Comparison of ENCODE assay signal across 19 cellular contexts in the genomic region with DNA sequence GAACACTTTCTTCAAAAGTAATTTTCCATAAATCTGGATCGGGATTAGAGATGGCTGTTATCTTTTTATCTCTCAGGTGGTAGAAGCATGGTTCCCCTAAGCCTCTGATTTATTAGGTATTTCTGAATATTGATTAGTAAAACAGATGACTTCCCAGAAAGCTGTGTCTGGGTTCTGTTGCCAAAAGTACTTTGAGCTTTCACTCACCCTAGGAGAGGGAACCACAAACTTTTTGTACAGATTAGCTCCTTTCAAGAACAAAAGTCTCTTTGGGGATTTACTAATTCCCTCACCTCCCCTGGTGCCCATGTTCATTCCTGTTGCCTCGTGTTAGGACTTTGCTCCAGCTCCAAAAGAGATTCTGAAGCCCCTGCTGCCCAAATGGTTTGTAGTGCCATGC. TPM values are rescaled to one million over a fixed set of nuclear protein-coding genes. Genes with fewer than 3 reads are reported as not detected.
DNase-seq lines count a peak whose midpoint lies in the region; ATAC-seq, FAIRE-seq and TF ChIP-seq lines count a peak whose summit lies in the region.
"Had no signal": no experiment of that assay in that cellular context is flagged by ENCODE, and none has a peak within 500 bp of the region (broad histone marks: within the 10 kb centered on the region; RNA-seq: fewer than 3 reads in every experiment).

No MANE protein-coding gene starts in this region.

- H2AFZ ChIP-seq in HepG2 (ENCODE audit: low read length): no peak overlapping the region
- H2AFZ ChIP-seq in neural progenitor cell (replicated peaks): no peak overlapping the region

- CTCF ChIA-PET in HepG2 (lab: Yijun Ruan, JAX; ENCODE audit: low intra/inter-chr PET ratio, low total read pairs): no interaction called here

- no peak for ATAC-seq in HepG2
- peak; percentile 76 for ATAC-seq in left lobe of liver
- ATAC-seq in foreskin keratinocyte: no peak
- ATAC-seq: A549 had no signal

- H3K27me3 Mint-ChIP-seq in brain (no peaks in the 10 kb centered on the region), neural progenitor cell (ENCODE audit: insufficient read depth, low read depth) (no peaks in the 10 kb centered on the region)
- H3K27me3 Mint-ChIP-seq in activated naive CD8-positive, alpha-beta T cell treated with anti-CD3 and anti-CD28 coated beads for 36 hours: no peaks in the 10 kb centered on the region
- H3K27me3 Mint-ChIP-seq: CD4-positive, alpha-beta memory T cell had no signal

- H3F3A ChIP-seq in neural progenitor cell (ENCODE audit: low read depth): peaks cover 16% of the 10 kb centered on the region

- peaks cover 16% of the 10 kb centered on the region for H3K36me3 Mint-ChIP-seq in brain
- H3K36me3 Mint-ChIP-seq in neural progenitor cell: peaks cover 9% of the 10 kb centered on the region
- H3K36me3 Mint-ChIP-seq in activated naive CD8-positive, alpha-beta T cell treated with anti-CD3 and anti-CD28 coated beads for 36 hours: no peaks in the 10 kb centered on the region

- H3K27ac ChIP-seq in liver (ENCODE audit: low read depth in 1 of 2, low read length in 2 of 2) (no peak overlapping the region), HepG2 (ENCODE audit: extremely low read length, insufficient read depth, low read length) (no peak overlapping the region), neural progenitor cell (no peak overlapping the region), foreskin keratinocyte (no peak overlapping the region)
- H3K27ac ChIP-seq: 22Rv1, A549, C4-2B had no signal

- no TSS peak for BruUV-seq in HepG2 (replicated peaks; lab: Mats Ljungman, UMichigan)

- H3K4me3 ChIP-seq in liver (ENCODE audit: low read depth in 1 of 3, low read length in 3 of 3): no peak overlapping the region
- no peak overlapping the region for H3K4me3 ChIP-seq in HepG2 (replicated peaks in 1 of 3; ENCODE audit: insufficient read depth in 1 of 3, low read depth in 2 of 3, low read length in 3 of 3)
- no peak overlapping the region for H3K4me3 ChIP-seq in neural progenitor cell
- H3K4me3 ChIP-seq: A549, HAP-1 had no signal

- TF ChIP-seq CTCF in liver (IDR thresholded peaks at IDR 0.05; ENCODE audit: low read depth, low read length, missing input control) (no peak), HepG2 (CRISPR knock-in tag; IDR thresholded peaks at IDR 0.05) (no peak), brain (conservative IDR thresholded peaks at IDR 0.05) (no peak), neural progenitor cell (IDR thresholded peaks at IDR 0.05) (no peak), foreskin keratinocyte (conservative IDR thresholded peaks at IDR 0.05) (no peak)

- H3K27ac Mint-ChIP-seq in brain (peak overlapping the region in 4 of 5 experiments; percentile 36 to 94 (median 80)), neural progenitor cell (no peak overlapping the region)
- no peak overlapping the region for H3K27ac Mint-ChIP-seq in activated naive CD8-positive, alpha-beta T cell treated with anti-CD3 and anti-CD28 coated beads for 36 hours
- H3K27ac Mint-ChIP-seq: CD4-positive, alpha-beta memory T cell had no signal

- POLR2A ChIA-PET in HepG2 (lab: Yijun Ruan, JAX): no interaction called here

- no peaks in the 10 kb centered on the region for H4K20me1 ChIP-seq in HepG2 (ENCODE audit: insufficient read depth, low read length)
- H4K20me1 ChIP-seq in neural progenitor cell (ENCODE audit: low read depth): peaks cover 44% of the 10 kb centered on the region

- H3K27me3 ChIP-seq in liver (ENCODE audit: control insufficient read depth in 4 of 4, insufficient read depth in 4 of 4, low read length in 3 of 4) (no peaks in the 10 kb centered on the region), HepG2 (ENCODE audit: control insufficient read depth in 1 of 2, insufficient read depth in 2 of 2, low read length in 2 of 2) (no peaks in the 10 kb centered on the region), neural progenitor cell (no peaks in the 10 kb centered on the region), foreskin keratinocyte (no peaks in the 10 kb centered on the region)

- H3K4me3 Mint-ChIP-seq in brain (peak overlapping the region in 2 of 5 experiments; percentile 24 to 42), neural progenitor cell (no peak overlapping the region)
- no peak overlapping the region for H3K4me3 Mint-ChIP-seq in activated naive CD8-positive, alpha-beta T cell treated with anti-CD3 and anti-CD28 coated beads for 36 hours
- H3K4me3 Mint-ChIP-seq: CD4-positive, alpha-beta memory T cell had no signal

- peaks cover 4 to 10% (median 6%) of the 10 kb centered on the region in 4 donors for H3K4me1 ChIP-seq in liver (ENCODE audit: control insufficient read depth in 4 of 4, insufficient read depth in 4 of 4, low read length in 3 of 4)
- H3K4me1 ChIP-seq in HepG2 (ENCODE audit: insufficient read depth, low read length): peaks cover 12% of the 10 kb centered on the region
- peaks cover 40% of the 10 kb centered on the region for H3K4me1 ChIP-seq in neural progenitor cell
- no peaks in the 10 kb centered on the region for H3K4me1 ChIP-seq in foreskin keratinocyte
- H3K4me1 ChIP-seq: A549, HAP-1 had no signal

- in situ Hi-C loops in HepG2 (cut with HindIII; ENCODE audit: extremely low pct_ligation_motif_present, low pct_unique_long_range_greater_than_20kb): no loop called here

- TF ChIP-seq RAD21 in liver (IDR thresholded peaks at IDR 0.05): no peak
- no peak for TF ChIP-seq RAD21 in HepG2 (CRISPR knock-in tag; IDR thresholded peaks at IDR 0.05)

- H3K9me3 Mint-ChIP-seq in brain: no peaks in the 10 kb centered on the region
- no peaks in the 10 kb centered on the region for H3K9me3 Mint-ChIP-seq in neural progenitor cell
- H3K9me3 Mint-ChIP-seq in activated naive CD8-positive, alpha-beta T cell treated with anti-CD3 and anti-CD28 coated beads for 36 hours: no peaks in the 10 kb centered on the region
- H3K9me3 Mint-ChIP-seq: CD4-positive, alpha-beta memory T cell had no signal

- H3K79me2 ChIP-seq in HepG2 (ENCODE audit: insufficient read depth, low read length): no peaks in the 10 kb centered on the region
- no peaks in the 10 kb centered on the region for H3K79me2 ChIP-seq in neural progenitor cell (ENCODE audit: low read depth)

- H3K36me3 ChIP-seq in liver (ENCODE audit: control insufficient read depth in 4 of 4, insufficient read depth in 3 of 4, low read depth in 1 of 4, low read length in 3 of 4) (peaks cover 1 to 8% (median 4%) of the 10 kb centered on the region in 4 donors), HepG2 (replicated peaks in 1 of 2; ENCODE audit: control insufficient read depth in 1 of 2, insufficient read depth in 2 of 2, low read length in 2 of 2) (0 out of 5 replicates have a peak, but pooled peaks cover 0 to 3% of the 10 kb centered on the region in 2 experiments), neural progenitor cell (no peaks in the 10 kb centered on the region)
- H3K36me3 ChIP-seq: HAP-1 had no signal

- no peak overlapping the region for H3K9ac ChIP-seq in liver (ENCODE audit: low read depth in 1 of 2, low read length in 2 of 2)
- H3K9ac ChIP-seq in HepG2 (ENCODE audit: insufficient read depth, low read depth, low read length): no peak overlapping the region
- no peak overlapping the region for H3K9ac ChIP-seq in neural progenitor cell

- DNase-seq in HepG2 (ENCODE audit: low spot score) (no peak), left lobe of liver (ENCODE audit: low spot score) (no peak), neural progenitor cell (ENCODE audit: low spot score) (peak; percentile 40), foreskin keratinocyte (no peak), NCI-H1105 (lab: John Stamatoyannopoulos, UW) (no peak)
- DNase-seq in activated naive CD8-positive, alpha-beta T cell treated with anti-CD3 and anti-CD28 coated beads for 36 hours: no peak
- DNase-seq: AML-193; Calu3; CD4-positive, alpha-beta memory T cell; DMS79 treated with DMSO at 0.1 percent for 48 hours; GF-D8; IMR-90 had no signal

- intact Hi-C loops in HepG2 (cut with micrococcal nuclease; ENCODE audit: unreplicated experiment): no loop called here

- FAIRE-seq in HepG2 (lab: Jason Lieb, UNC): no peak
- FAIRE-seq: A549, H1 had no signal

- H3K4me2 ChIP-seq in HepG2 (ENCODE audit: low read depth, low read length): no peak overlapping the region
- peak overlapping the region; percentile 65 for H3K4me2 ChIP-seq in neural progenitor cell
- H3K4me2 ChIP-seq: A549 had no signal

- TF ChIP-seq EP300 in HepG2 (IDR thresholded peaks at IDR 0.05; ENCODE audit: low read depth in 2 of 2, low read length in 2 of 2) (no peak), HepG2 (CRISPR knock-in tag; IDR thresholded peaks at IDR 0.05; ENCODE audit: borderline replicate concordance) (no peak)

- TF ChIP-seq POLR2A in HepG2 (IDR thresholded peaks at IDR 0.05; ENCODE audit: insufficient read depth in 1 of 2, low read depth in 2 of 2, low read length in 2 of 2): no peak

- H3K4me1 Mint-ChIP-seq in brain (peaks cover 42% of the 10 kb centered on the region), neural progenitor cell (peaks cover 28% of the 10 kb centered on the region)
- peaks cover 4% of the 10 kb centered on the region for H3K4me1 Mint-ChIP-seq in activated naive CD8-positive, alpha-beta T cell treated with anti-CD3 and anti-CD28 coated beads for 36 hours

- WGBS in liver: 43% methylated on average over 2 of the region's 2 CpGs
- WGBS in HepG2 (ENCODE audit: low lambda C conversion rate): 70% methylated on average over 2 of the region's 2 CpGs

- H3K9me3 ChIP-seq in liver (ENCODE audit: control insufficient read depth in 4 of 4, low read length in 3 of 4) (no peaks in the 10 kb centered on the region), HepG2 (ENCODE audit: low read length) (no peaks in the 10 kb centered on the region), neural progenitor cell (ENCODE audit: low read depth) (no peaks in the 10 kb centered on the region)
- H3K9me3 ChIP-seq: A549, HAP-1 had no signal

RNA-seq across cellular contexts. Expression of a gene that starts 46.7 kb away (rescaled TPM):
- total RNA-seq in liver: 1 to 10 TPM in 1 of 2 donors, under 1 TPM in 1; 0.50 to 4.8 TPM
- under 1 TPM; 0.18 to 0.19 TPM for polyA plus RNA-seq in liver
- total RNA-seq in HepG2 (2016; rRNA removed; fragmentation: Illumina TruSeq; extraction: Trizol): 3.8 and 8.2 TPM in 2 replicates
- total RNA-seq in HepG2 (2016; cell fraction: cytosol; rRNA removed; fragmentation: Illumina TruSeq; extraction: Trizol; ENCODE audit: low read depth): 0.71 and 0.97 TPM in 2 replicates
- 3.5 and 7.5 TPM in 2 replicates for total RNA-seq in HepG2 (2016; cell fraction: insoluble cytoplasmic fraction; rRNA removed; fragmentation: Illumina TruSeq; extraction: Trizol)
- 1.2 and 1.4 TPM in 2 replicates for total RNA-seq in HepG2 (2016; cell fraction: membrane; rRNA removed; fragmentation: Illumina TruSeq; extraction: Trizol)
- 14.1 and 16.6 TPM in 2 replicates for total RNA-seq in HepG2 (2016; cell fraction: nucleus; rRNA removed; fragmentation: Illumina TruSeq; extraction: Trizol)
- 3.6 and 3.9 TPM in 2 replicates for polyA plus RNA-seq in HepG2 (2011; rRNA removed)
- polyA plus RNA-seq in HepG2 (2011; cell fraction: cytosol; rRNA removed): 0.67 and 0.81 TPM in 2 replicates
- 11.8 and 16.8 TPM in 2 replicates for polyA plus RNA-seq in HepG2 (2011; cell fraction: nucleus; rRNA removed)
- polyA plus RNA-seq in HepG2 (2012): 1.4 and 2.1 TPM in 2 replicates
- 0.27 and 0.29 TPM in 2 replicates for polyA plus RNA-seq in HepG2 (2016; cell fraction: cytosol; fragmentation: Illumina TruSeq; extraction: Trizol; ENCODE audit: low read depth)
- polyA plus RNA-seq in HepG2 (2016; cell fraction: insoluble cytoplasmic fraction; fragmentation: Illumina TruSeq; extraction: Trizol; ENCODE audit: low read depth): 2.0 and 2.9 TPM in 2 replicates
- polyA plus RNA-seq in HepG2 (2016; cell fraction: membrane; fragmentation: Illumina TruSeq; extraction: Trizol; ENCODE audit: low read depth): 0.64 and 0.73 TPM in 2 replicates
- 29.1 and 31.2 TPM in 2 replicates for polyA plus RNA-seq in HepG2 (2016; cell fraction: nucleus; fragmentation: Illumina TruSeq; extraction: Trizol; ENCODE audit: insufficient read depth, low read depth)
- polyA minus RNA-seq in HepG2 (2011; rRNA and poly(A)+ RNA removed; ENCODE audit: low replicate concordance): 2.4 and 13.2 TPM in 2 replicates
- polyA minus RNA-seq in HepG2 (2011; cell fraction: cytosol; rRNA and poly(A)+ RNA removed): 0.97 and 1.2 TPM in 2 replicates
- polyA minus RNA-seq in HepG2 (2011; cell fraction: nucleus; rRNA and poly(A)+ RNA removed): 5.3 and 5.7 TPM in 2 replicates
- polyA plus RNA-seq in brain (ENCODE audit: insufficient read depth, low read depth, low replicate concordance): 1.2 TPM
- 0.96 TPM for total RNA-seq in left lobe of liver
- total RNA-seq in neural progenitor cell (ENCODE audit: low replicate concordance): 11.6 and 12.5 TPM in 2 replicates
- 1 to 10 TPM; 6.9 to 7.9 TPM for total RNA-seq in activated naive CD8-positive, alpha-beta T cell treated with anti-CD3 and anti-CD28 coated beads for 36 hours
- total RNA-seq in foreskin keratinocyte: 15.7 and 16.9 TPM in 2 replicates
- 5.1 and 5.6 TPM in 2 replicates for polyA plus RNA-seq in foreskin keratinocyte
- polyA plus RNA-seq: CD4-positive, alpha-beta memory T cell had no signal

Comparison
In these comparisons a context has a peak if more than half of its experiments do, and no peak if none do; other contexts are left out.
1. H3K27ac Mint-ChIP-seq: peak in brain (4 of 5); none in neural progenitor cell (single experiment) and activated naive CD8-positive, alpha-beta T cell treated with anti-CD3 and anti-CD28 coated beads for 36 hours (single experiment).